1 cellular context compared by ENCODE assay signal in genomic region chr2:86831537-86831936, GRCh38.
TF ChIP-seq lines count a peak whose summit lies in the region.

No MANE protein-coding gene starts in this region.

TF ChIP-seq in K562, 482 proteins besides CTCF, POLR2A, EP300 and RAD21:
- no peak for TF ChIP-seq ZNF830 (CRISPR knock-in tag; IDR thresholded peaks at IDR 0.05)
- TF ChIP-seq CHAMP1 (IDR thresholded peaks at IDR 0.05) = no peak
- TF ChIP-seq ATF1 (CRISPR knock-in tag; IDR thresholded peaks at IDR 0.05) = no peak
- TF ChIP-seq ATF1 (tag; IDR thresholded peaks at IDR 0.05) = no peak
- TF ChIP-seq PRPF4 (IDR thresholded peaks at IDR 0.05; ENCODE audit: insufficient read depth, low read depth, low read length, poor library complexity, severe bottlenecking) = no peak
- no peak for TF ChIP-seq RBM34 (IDR thresholded peaks at IDR 0.05; ENCODE audit: borderline replicate concordance, insufficient read depth, low read length)
- TF ChIP-seq MYC (IDR thresholded peaks at IDR 0.05; ENCODE audit: low read depth, low read length) = no peak
- no peak for TF ChIP-seq MYC (CRISPR knock-in tag; IDR thresholded peaks at IDR 0.05; ENCODE audit: borderline replicate concordance, low read depth)
- TF ChIP-seq, protein P1, sequence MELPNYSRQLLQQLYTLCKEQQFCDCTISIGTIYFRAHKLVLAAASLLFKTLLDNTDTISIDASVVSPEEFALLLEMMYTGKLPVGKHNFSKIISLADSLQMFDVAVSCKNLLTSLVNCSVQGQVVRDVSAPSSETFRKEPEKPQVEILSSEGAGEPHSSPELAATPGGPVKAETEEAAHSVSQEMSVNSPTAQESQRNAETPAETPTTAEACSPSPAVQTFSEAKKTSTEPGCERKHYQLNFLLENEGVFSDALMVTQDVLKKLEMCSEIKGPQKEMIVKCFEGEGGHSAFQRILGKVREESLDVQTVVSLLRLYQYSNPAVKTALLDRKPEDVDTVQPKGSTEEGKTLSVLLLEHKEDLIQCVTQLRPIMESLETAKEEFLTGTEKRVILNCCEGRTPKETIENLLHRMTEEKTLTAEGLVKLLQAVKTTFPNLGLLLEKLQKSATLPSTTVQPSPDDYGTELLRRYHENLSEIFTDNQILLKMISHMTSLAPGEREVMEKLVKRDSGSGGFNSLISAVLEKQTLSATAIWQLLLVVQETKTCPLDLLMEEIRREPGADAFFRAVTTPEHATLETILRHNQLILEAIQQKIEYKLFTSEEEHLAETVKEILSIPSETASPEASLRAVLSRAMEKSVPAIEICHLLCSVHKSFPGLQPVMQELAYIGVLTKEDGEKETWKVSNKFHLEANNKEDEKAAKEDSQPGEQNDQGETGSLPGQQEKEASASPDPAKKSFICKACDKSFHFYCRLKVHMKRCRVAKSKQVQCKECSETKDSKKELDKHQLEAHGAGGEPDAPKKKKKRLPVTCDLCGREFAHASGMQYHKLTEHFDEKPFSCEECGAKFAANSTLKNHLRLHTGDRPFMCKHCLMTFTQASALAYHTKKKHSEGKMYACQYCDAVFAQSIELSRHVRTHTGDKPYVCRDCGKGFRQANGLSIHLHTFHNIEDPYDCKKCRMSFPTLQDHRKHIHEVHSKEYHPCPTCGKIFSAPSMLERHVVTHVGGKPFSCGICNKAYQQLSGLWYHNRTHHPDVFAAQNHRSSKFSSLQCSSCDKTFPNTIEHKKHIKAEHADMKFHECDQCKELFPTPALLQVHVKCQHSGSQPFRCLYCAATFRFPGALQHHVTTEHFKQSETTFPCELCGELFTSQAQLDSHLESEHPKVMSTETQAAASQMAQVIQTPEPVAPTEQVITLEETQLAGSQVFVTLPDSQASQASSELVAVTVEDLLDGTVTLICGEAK (IDR thresholded peaks at IDR 0.05) = no peak
- TF ChIP-seq, protein P1 (CRISPR knock-in tag; IDR thresholded peaks at IDR 0.05) = no peak
- TF ChIP-seq ZNF445 (CRISPR knock-in tag; IDR thresholded peaks at IDR 0.05; ENCODE audit: low read depth) = no peak
- no peak for TF ChIP-seq RBM39 (optimal IDR thresholded peaks at IDR 0.05; ENCODE audit: low read depth, low read length)
